In the genomic region with DNA sequence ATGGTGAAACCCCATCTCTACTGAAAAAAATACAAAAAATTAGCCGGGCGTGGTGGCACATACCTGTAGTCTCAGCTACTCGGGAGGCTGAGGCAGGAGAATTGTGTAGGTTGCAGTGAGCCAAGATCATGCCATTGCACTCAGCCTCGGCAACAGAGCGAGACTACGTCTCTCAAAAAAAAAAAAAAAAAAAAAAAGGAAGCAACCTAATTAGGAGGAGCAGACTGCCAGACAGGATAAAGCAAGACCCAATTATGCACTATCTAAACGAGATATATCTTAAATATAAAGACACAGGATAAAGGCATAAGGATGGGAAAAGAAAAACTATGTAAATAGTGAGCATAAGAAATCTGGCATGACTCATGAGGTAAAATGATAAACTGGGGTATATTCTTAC, we compare ENCODE assay signal across 1 cellular context.
TF ChIP-seq lines count a peak whose summit lies in the region.

No MANE protein-coding gene starts in this region.

TF ChIP-seq in HCT116, 20 proteins besides CTCF, POLR2A, EP300 and RAD21 (continued from another document):
- TF ChIP-seq, protein P1, sequence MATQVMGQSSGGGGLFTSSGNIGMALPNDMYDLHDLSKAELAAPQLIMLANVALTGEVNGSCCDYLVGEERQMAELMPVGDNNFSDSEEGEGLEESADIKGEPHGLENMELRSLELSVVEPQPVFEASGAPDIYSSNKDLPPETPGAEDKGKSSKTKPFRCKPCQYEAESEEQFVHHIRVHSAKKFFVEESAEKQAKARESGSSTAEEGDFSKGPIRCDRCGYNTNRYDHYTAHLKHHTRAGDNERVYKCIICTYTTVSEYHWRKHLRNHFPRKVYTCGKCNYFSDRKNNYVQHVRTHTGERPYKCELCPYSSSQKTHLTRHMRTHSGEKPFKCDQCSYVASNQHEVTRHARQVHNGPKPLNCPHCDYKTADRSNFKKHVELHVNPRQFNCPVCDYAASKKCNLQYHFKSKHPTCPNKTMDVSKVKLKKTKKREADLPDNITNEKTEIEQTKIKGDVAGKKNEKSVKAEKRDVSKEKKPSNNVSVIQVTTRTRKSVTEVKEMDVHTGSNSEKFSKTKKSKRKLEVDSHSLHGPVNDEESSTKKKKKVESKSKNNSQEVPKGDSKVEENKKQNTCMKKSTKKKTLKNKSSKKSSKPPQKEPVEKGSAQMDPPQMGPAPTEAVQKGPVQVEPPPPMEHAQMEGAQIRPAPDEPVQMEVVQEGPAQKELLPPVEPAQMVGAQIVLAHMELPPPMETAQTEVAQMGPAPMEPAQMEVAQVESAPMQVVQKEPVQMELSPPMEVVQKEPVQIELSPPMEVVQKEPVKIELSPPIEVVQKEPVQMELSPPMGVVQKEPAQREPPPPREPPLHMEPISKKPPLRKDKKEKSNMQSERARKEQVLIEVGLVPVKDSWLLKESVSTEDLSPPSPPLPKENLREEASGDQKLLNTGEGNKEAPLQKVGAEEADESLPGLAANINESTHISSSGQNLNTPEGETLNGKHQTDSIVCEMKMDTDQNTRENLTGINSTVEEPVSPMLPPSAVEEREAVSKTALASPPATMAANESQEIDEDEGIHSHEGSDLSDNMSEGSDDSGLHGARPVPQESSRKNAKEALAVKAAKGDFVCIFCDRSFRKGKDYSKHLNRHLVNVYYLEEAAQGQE (IDR thresholded peaks at IDR 0.05; ENCODE audit: low read depth): no peak
- TF ChIP-seq SP1 (IDR thresholded peaks at IDR 0.05; ENCODE audit: low read depth): no peak
- TF ChIP-seq, protein P2, sequence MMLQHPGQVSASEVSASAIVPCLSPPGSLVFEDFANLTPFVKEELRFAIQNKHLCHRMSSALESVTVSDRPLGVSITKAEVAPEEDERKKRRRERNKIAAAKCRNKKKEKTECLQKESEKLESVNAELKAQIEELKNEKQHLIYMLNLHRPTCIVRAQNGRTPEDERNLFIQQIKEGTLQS (IDR thresholded peaks at IDR 0.05): no peak
- TF ChIP-seq YY1 (IDR thresholded peaks at IDR 0.05; ENCODE audit: extremely low read depth, insufficient replicate concordance, low read depth, low read length): no peak
- no peak for TF ChIP-seq SRF (IDR thresholded peaks at IDR 0.05; ENCODE audit: low read depth)
- no peak for TF ChIP-seq CBX3 (IDR thresholded peaks at IDR 0.05; ENCODE audit: low read depth)
- no peak for TF ChIP-seq ZFX (IDR thresholded peaks at IDR 0.05)
- TF ChIP-seq JUND (IDR thresholded peaks at IDR 0.05): no peak
- no peak for TF ChIP-seq POLR2AphosphoS5 (IDR thresholded peaks at IDR 0.05; ENCODE audit: low read depth, low read length)
- no peak for TF ChIP-seq ZNF274 (IDR thresholded peaks at IDR 0.05; ENCODE audit: low read depth, low read length)
- TF ChIP-seq SIN3A (IDR thresholded peaks at IDR 0.05; ENCODE audit: low read depth): no peak
- no peak for TF ChIP-seq EGR1 (IDR thresholded peaks at IDR 0.05; ENCODE audit: low read depth)
- TF ChIP-seq ELF1 (IDR thresholded peaks at IDR 0.05; ENCODE audit: borderline replicate concordance, low read depth): no peak
